21 cellular contexts compared by ENCODE assay signal in the genomic region with DNA sequence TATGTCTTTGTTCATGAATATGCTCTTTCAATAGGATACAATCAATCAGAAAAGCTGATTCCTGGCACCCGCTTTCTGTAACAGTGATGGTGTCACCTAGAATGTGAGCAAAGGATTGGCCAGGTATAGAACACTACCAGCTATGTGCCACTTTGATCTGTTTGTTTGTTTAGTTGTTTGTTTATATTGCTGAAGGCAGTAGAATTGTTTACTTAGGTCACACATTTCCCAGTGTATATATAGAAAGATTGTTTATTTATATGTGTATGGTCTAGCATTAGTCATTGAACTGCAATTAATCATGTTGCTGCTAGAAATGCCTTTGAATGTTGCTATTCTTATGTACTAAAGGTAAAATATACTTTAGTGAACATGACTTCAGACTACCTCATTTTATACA.
DNase-seq lines count a peak whose midpoint lies in the region; ATAC-seq, FAIRE-seq and TF ChIP-seq lines count a peak whose summit lies in the region.
"Had no signal": no experiment of that assay in that cellular context is flagged by ENCODE, and none has a peak within 500 bp of the region (broad histone marks: within the 10 kb centered on the region; RNA-seq: fewer than 3 reads in every experiment).

No MANE protein-coding gene starts in this region.

- H3K27ac Mint-ChIP-seq in glutamatergic neuron (ENCODE audit: unreplicated experiment) = no peak overlapping the region
- H3K27ac Mint-ChIP-seq: CD14-positive monocyte; CD4-positive, alpha-beta memory T cell; CD4-positive, CD25-positive, alpha-beta regulatory T cell; CD8-positive, alpha-beta memory T cell had no signal

- no peak for TF ChIP-seq CTCF in D721Med (IDR thresholded peaks at IDR 0.05; ENCODE audit: insufficient read depth, missing control alignments)
- TF ChIP-seq CTCF in epithelial cell of esophagus (IDR thresholded peaks at IDR 0.05; ENCODE audit: insufficient read depth, low read depth, low read length, missing control alignments) = no peak
- no peak for TF ChIP-seq CTCF in glutamatergic neuron (IDR thresholded peaks at IDR 0.05; ENCODE audit: partially characterized antibody, unreplicated experiment)

- no peak overlapping the region for H3K4me3 Mint-ChIP-seq in glutamatergic neuron (ENCODE audit: unreplicated experiment)
- H3K4me3 Mint-ChIP-seq: CD14-positive monocyte; CD4-positive, alpha-beta memory T cell; CD4-positive, CD25-positive, alpha-beta regulatory T cell; CD8-positive, alpha-beta memory T cell had no signal

- H3K9me3 Mint-ChIP-seq in glutamatergic neuron (ENCODE audit: unreplicated experiment) = no peaks in the 10 kb centered on the region

- peaks cover 10% of the 10 kb centered on the region for H3K4me1 Mint-ChIP-seq in glutamatergic neuron (ENCODE audit: low read depth, unreplicated experiment)
- H3K4me1 Mint-ChIP-seq: CD14-positive monocyte; CD4-positive, alpha-beta memory T cell; CD4-positive, CD25-positive, alpha-beta regulatory T cell; CD8-positive, alpha-beta memory T cell had no signal

- no peak for ATAC-seq in GM19397 (IDR thresholded peaks at IDR 0.05; ENCODE audit: unreplicated experiment)

- FAIRE-seq in D721Med (lab: Jason Lieb, UNC) = peak; percentile 46
- FAIRE-seq: GM12891, GM19239 had no signal

- H3K4me3 ChIP-seq in epithelial cell of esophagus (ENCODE audit: low read length) = no peak overlapping the region
- H3K4me3 ChIP-seq: BLaER1 had no signal

- no peaks in the 10 kb centered on the region for H3K36me3 Mint-ChIP-seq in glutamatergic neuron (ENCODE audit: unreplicated experiment)
- H3K36me3 Mint-ChIP-seq: CD14-positive monocyte; CD4-positive, alpha-beta memory T cell; CD4-positive, CD25-positive, alpha-beta regulatory T cell; CD8-positive, alpha-beta memory T cell had no signal

- DNase-seq in D721Med (ENCODE audit: insufficient read length, low spot score) (no peak), DMS53 (lab: John Stamatoyannopoulos, UW) (peak; percentile 73), M059J (ENCODE audit: low read depth) (peak; percentile 2), epithelial cell of esophagus (ENCODE audit: low read depth) (peak; percentile 2), glutamatergic neuron (no peak), HT-29 (ENCODE audit: low spot score) (no peak)
- DNase-seq: 8988T; ACHN; BE2C; C1 segment of cervical spinal cord; CD4-positive, alpha-beta memory T cell; CD4-positive, CD25-positive, alpha-beta regulatory T cell; CD8-positive, alpha-beta memory T cell; COR-L47; DMS79 treated with DMSO at 0.1 percent for 48 hours; GF-D8 had no signal

- H3K27me3 Mint-ChIP-seq in glutamatergic neuron (ENCODE audit: unreplicated experiment) = no peaks in the 10 kb centered on the region
- H3K27me3 Mint-ChIP-seq: CD4-positive, alpha-beta memory T cell; CD4-positive, CD25-positive, alpha-beta regulatory T cell; CD8-positive, alpha-beta memory T cell had no signal

Comparison
In these comparisons a context has a peak if more than half of its experiments do, and no peak if none do; other contexts are left out.
1. DNase-seq: peak in DMS53 (single experiment), M059J (single experiment) and epithelial cell of esophagus (single experiment); none in D721Med (single experiment), glutamatergic neuron (single experiment) and HT-29 (single experiment).